ENCODE assay signal across 15 cellular contexts in the genomic region with DNA sequence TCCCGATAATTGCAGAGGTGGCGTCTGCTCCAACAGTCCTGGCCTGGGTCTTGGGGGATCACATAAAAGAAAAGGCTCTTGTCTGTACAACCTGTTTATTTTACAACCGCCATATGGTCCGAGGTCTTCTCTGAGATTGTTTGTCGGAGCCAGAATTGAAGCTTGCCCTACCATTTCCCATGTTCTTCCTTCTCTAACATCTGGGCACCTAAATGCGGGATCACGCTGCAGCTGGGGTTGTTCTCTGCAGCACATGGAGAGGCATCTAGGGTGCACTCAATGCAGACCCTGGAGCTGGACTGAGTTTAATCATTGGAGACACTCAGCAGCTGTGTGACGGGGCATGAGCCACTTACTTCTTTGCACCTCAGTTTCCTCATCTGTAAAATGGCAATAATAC.
DNase-seq lines count a peak whose midpoint lies in the region; ATAC-seq, FAIRE-seq and TF ChIP-seq lines count a peak whose summit lies in the region.
"Had no signal": no experiment of that assay in that cellular context is flagged by ENCODE, and none has a peak within 500 bp of the region (broad histone marks: within the 10 kb centered on the region; RNA-seq: fewer than 3 reads in every experiment).

No MANE protein-coding gene starts in this region.

- peak; percentile 91 for DNase-seq in DMS 273 treated with DMSO at 0.1 percent for 48 hours (lab: John Stamatoyannopoulos, UW)
- peak in 2 of 3 donors; percentile 6 to 11 for DNase-seq in Peyer's patch
- DNase-seq in islet precursor cell = peak; percentile 25
- DNase-seq in frontal cortex (ENCODE audit: low spot score in 2 of 2) = no peak
- DNase-seq: BE2C; CD8-positive, alpha-beta T cell; COR-L47; DMS53; GF-D8 had no signal

- H3K36me3 ChIP-seq in BLaER1 = no peaks in the 10 kb centered on the region
- H3K36me3 ChIP-seq in Peyer's patch = no peaks in the 10 kb centered on the region
- H3K36me3 ChIP-seq: BE2C had no signal

- no peak overlapping the region for H3K4me3 ChIP-seq in BLaER1
- no peak overlapping the region for H3K4me3 ChIP-seq in Peyer's patch

- FAIRE-seq in frontal cortex (lab: Jason Lieb, UNC) = no peak
- FAIRE-seq: A204.1, D721Med had no signal

- no peaks in the 10 kb centered on the region for H4K20me1 ChIP-seq in BLaER1

- no peak overlapping the region for H3K27ac ChIP-seq in BLaER1
- H3K27ac ChIP-seq in Peyer's patch = no peak overlapping the region

- H3K9me3 ChIP-seq in BLaER1 = no peaks in the 10 kb centered on the region
- no peaks in the 10 kb centered on the region for H3K9me3 ChIP-seq in Peyer's patch
- H3K9me3 ChIP-seq: BE2C had no signal

- TF ChIP-seq CTCF in Peyer's patch (IDR thresholded peaks at IDR 0.05) = no peak

- H3K4me1 ChIP-seq in BLaER1 (peaks cover 42% of the 10 kb centered on the region), Peyer's patch (no peaks in the 10 kb centered on the region)
- H3K4me1 ChIP-seq: BE2C had no signal

- H3K4me2 ChIP-seq in BLaER1 = peak overlapping the region; percentile 78; the same call in 1 of the 2 replicates

- ATAC-seq in HG02973 (IDR thresholded peaks at IDR 0.05; ENCODE audit: unreplicated experiment) = no peak
- no peak for ATAC-seq in HG02642 (IDR thresholded peaks at IDR 0.05; ENCODE audit: poor library complexity, unreplicated experiment)
- ATAC-seq: CD8-positive, alpha-beta T cell; HCT116 had no signal

- H3K9ac ChIP-seq in BLaER1 = no peak overlapping the region

- H3K27me3 ChIP-seq in BLaER1 (no peaks in the 10 kb centered on the region), Peyer's patch (no peaks in the 10 kb centered on the region)

- TF ChIP-seq POLR2A in Peyer's patch (IDR thresholded peaks at IDR 0.05) = no peak

Comparison
In these comparisons a context has a peak if more than half of its experiments do, and no peak if none do; other contexts are left out.
1. DNase-seq: peak in DMS 273 treated with DMSO at 0.1 percent for 48 hours (single experiment), Peyer's patch (2 of 3) and islet precursor cell (single experiment); none in frontal cortex (0 of 2).